Comparison of ENCODE assay signal across 8 cellular contexts in the genomic region with DNA sequence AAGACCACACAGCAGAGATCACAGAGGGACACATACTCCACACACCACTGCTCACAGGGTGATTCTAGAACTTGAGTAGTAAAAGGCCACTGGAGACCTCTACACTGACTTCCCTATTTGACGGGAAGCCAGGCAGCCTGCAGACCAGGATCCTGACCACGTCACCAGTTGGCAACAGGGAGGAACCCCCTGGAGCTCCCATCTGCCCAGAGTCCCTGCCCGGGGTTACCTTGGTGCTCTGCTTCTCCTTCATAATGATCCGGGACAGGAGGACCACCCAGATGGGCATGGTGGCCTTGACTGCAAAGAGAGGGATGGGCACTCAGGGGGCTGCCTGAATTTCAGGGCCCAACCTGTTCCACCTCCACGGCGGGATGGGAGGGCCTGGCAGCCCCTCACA. TPM values are rescaled to one million over a fixed set of nuclear protein-coding genes. Genes with fewer than 3 reads are reported as not detected.
DNase-seq lines count a peak whose midpoint lies in the region; ATAC-seq and TF ChIP-seq lines count a peak whose summit lies in the region.

No MANE protein-coding gene starts in this region.

- TF ChIP-seq POLR2A in heart left ventricle (IDR thresholded peaks at IDR 0.05), result no peak
- TF ChIP-seq POLR2A in ovary (IDR thresholded peaks at IDR 0.05), result no peak

- DNase-seq in heart left ventricle (peak in 1 of 5 donors; percentile 44), Right ventricle myocardium inferior (ENCODE audit: missing footprints) (no peak), RKO (ENCODE audit: low spot score) (peak; percentile 62), epithelial cell of proximal tubule (ENCODE audit: low read depth) (no peak), ovary (no peak)

- H3K27me3 ChIP-seq in heart left ventricle, result no peaks in the 10 kb centered on the region
- no peaks in the 10 kb centered on the region for H3K27me3 ChIP-seq in ovary

- peak overlapping the region; percentile 69 to 98 (median 80) for H3K4me3 ChIP-seq in heart left ventricle
- H3K4me3 ChIP-seq in epithelial cell of proximal tubule (ENCODE audit: low read depth, low read length), result peak overlapping the region; percentile 91
- H3K4me3 ChIP-seq in ovary, result peak overlapping the region; percentile 79

- H3K27ac ChIP-seq in heart left ventricle (peak overlapping the region in 8 of 12 donors; percentile 60 to 89 (median 78)), ovary (peak overlapping the region; percentile 39 to 52)

- H3K9me3 ChIP-seq in heart left ventricle, result no peaks in the 10 kb centered on the region
- no peaks in the 10 kb centered on the region for H3K9me3 ChIP-seq in ovary

- no peak for ATAC-seq in heart left ventricle
- ATAC-seq in Right ventricle myocardium inferior, result no peak
- no peak for ATAC-seq in GM18870 (IDR thresholded peaks at IDR 0.05; ENCODE audit: unreplicated experiment)
- ATAC-seq in HG03571 (IDR thresholded peaks at IDR 0.05; ENCODE audit: unreplicated experiment), result no peak
- ATAC-seq in GM21367 (IDR thresholded peaks at IDR 0.05; ENCODE audit: unreplicated experiment), result no peak

- H3K4me1 ChIP-seq in heart left ventricle (peaks cover 7 to 49% (median 26%) of the 10 kb centered on the region in 12 donors), ovary (ENCODE audit: insufficient read depth) (peaks cover 15% of the 10 kb centered on the region)

- no peak for TF ChIP-seq EP300 in ovary (IDR thresholded peaks at IDR 0.05)

- intact Hi-C loops in heart left ventricle (cut with DNase I) (loop anchor here in 7 of 10 donors (2.0 to 5.0 kb wide), 4 partner anchors 28 to 321 kb away; a partner anchor contains a TSS), Right ventricle myocardium inferior (cut with DNase I) (no loop called here), ovary (cut with DNase I) (loop anchor here in 1 of 4 donors (5.0 kb wide), 1 partner anchor 56 kb away; a partner anchor contains a TSS)

- TF ChIP-seq CTCF in heart left ventricle (IDR thresholded peaks at IDR 0.05) (no peak), epithelial cell of proximal tubule (conservative IDR thresholded peaks at IDR 0.05; ENCODE audit: low read depth, low read length) (no peak), ovary (IDR thresholded peaks at IDR 0.05) (no peak)

- WGBS in heart left ventricle, 4 donors, result 21 to 29% (median 24%) methylated on average over 2 to 6 of the region's 6 CpGs
- WGBS in ovary, 3 donors, result 7 to 22% (median 8%) methylated on average over 6 of the region's 6 CpGs

- peaks cover 0 to 67% (median 33%) of the 10 kb centered on the region in 9 donors for H3K36me3 ChIP-seq in heart left ventricle
- no peaks in the 10 kb centered on the region for H3K36me3 ChIP-seq in ovary

RNA-seq across cellular contexts. Expression of a gene that starts 0.9 kb away (rescaled TPM):
- total RNA-seq in heart left ventricle (10 to 100 TPM; 20.4 to 44.0 (median 24.0) TPM), Right ventricle myocardium inferior (23.5 TPM), epithelial cell of proximal tubule (26.9 and 33.0 TPM in 2 replicates), ovary (10 to 100 TPM; 20.6 to 37.9 (median 30.2) TPM)
- polyA plus RNA-seq in heart left ventricle (10 to 100 TPM; 21.2 to 33.9 TPM), ovary (10 to 100 TPM; 17.6 to 39.7 TPM)

RNA-seq across cellular contexts. Expression of a gene that starts 29.0 kb away (rescaled TPM):
- total RNA-seq in heart left ventricle (10 to 100 TPM in 7 of 9 donors, 1 to 10 TPM in 2; 5.7 to 24.6 (median 17.0) TPM), Right ventricle myocardium inferior (17.3 TPM), epithelial cell of proximal tubule (9.5 and 11.2 TPM in 2 replicates), ovary (10 to 100 TPM in 6 of 7 donors, 1 to 10 TPM in 1; 8.9 to 52.6 (median 47.9) TPM)
- polyA plus RNA-seq in heart left ventricle (10 to 100 TPM; 11.6 to 15.5 TPM), ovary (10 to 100 TPM in 1 of 2 donors, 1 to 10 TPM in 1; 5.9 to 26.3 TPM)

RNA-seq across cellular contexts. Expression of a gene that starts 56.7 kb away (rescaled TPM):
- total RNA-seq in heart left ventricle (1 to 10 TPM; 3.6 to 7.5 (median 4.6) TPM), Right ventricle myocardium inferior (6.1 TPM), epithelial cell of proximal tubule (7.3 and 8.9 TPM in 2 replicates), ovary (10 to 100 TPM; 10.3 to 13.2 (median 11.6) TPM)
- polyA plus RNA-seq in heart left ventricle (1 to 10 TPM; 4.3 to 5.6 TPM), ovary (1 to 10 TPM; 3.0 to 7.3 TPM)
